In genomic region chr2:86836914-86837695, GRCh38 we compare ENCODE assay signal across 8 cellular contexts. TPM values are rescaled to one million over a fixed set of nuclear protein-coding genes. Genes with fewer than 3 reads are reported as not detected.
DNase-seq lines count a peak whose midpoint lies in the region; ATAC-seq, FAIRE-seq and TF ChIP-seq lines count a peak whose summit lies in the region.
"Not testable (repeated sequence)": the region's sequence is repeated elsewhere in the genome, so short reads cannot be mapped to it uniquely, and the experiment has no call there.

No MANE protein-coding gene starts in this region.

- DNase-seq in GOT3 (lab: John Stamatoyannopoulos, UW) (peak; percentile 27), RCC 7860 (ENCODE audit: low spot score) (peak; percentile 37), body of pancreas (peak; percentile 38 to 73 (median 57)), foreskin keratinocyte (peak; percentile 45 to 74), myocyte (ENCODE audit: low read depth) (peak; percentile 76), uterus (peak; percentile 78 to 86)
- peak; percentile 84 for DNase-seq in activated CD8-positive, alpha-beta memory T cell treated with anti-CD3 and anti-CD28 coated beads for 24 hours
- DNase-seq in stimulated activated CD4-positive, alpha-beta T cell treated with anti-CD3 and anti-CD28 coated beads, Interleukin-2, amount 100 ng/mL, for 24 hours, result peak; percentile 44 to 60

- intact Hi-C loops in body of pancreas (cut with DNase I); uterus (cut with DNase I; ENCODE audit: low total_unique reads): not testable (repeated sequence)

- not testable (repeated sequence) for H3K9me3 ChIP-seq in body of pancreas, uterus

- ATAC-seq in body of pancreas, result peak; percentile 71
- ATAC-seq in foreskin keratinocyte, result peak; percentile 97

- H3K4me1 ChIP-seq in body of pancreas, foreskin keratinocyte, uterus: not testable (repeated sequence)

- H3K4me3 ChIP-seq in body of pancreas, uterus: not testable (repeated sequence)

- not testable (repeated sequence) for H3K36me3 ChIP-seq in body of pancreas (replicated peaks in 1 of 2; ENCODE audit: insufficient read depth in 1 of 2, low read depth in 2 of 2); uterus

- TF ChIP-seq CTCF in body of pancreas (IDR thresholded peaks at IDR 0.05); foreskin keratinocyte (conservative IDR thresholded peaks at IDR 0.05); uterus (IDR thresholded peaks at IDR 0.05): not testable (repeated sequence)

- 44 to 64% methylated on average over 9 to 13 of the region's 19 CpGs for WGBS in body of pancreas, 2 donors

- H3K27me3 ChIP-seq in body of pancreas, foreskin keratinocyte, uterus: not testable (repeated sequence)

- FAIRE-seq in RCC 7860 (lab: Jason Lieb, UNC), result peak; percentile 91

- TF ChIP-seq POLR2A in body of pancreas (IDR thresholded peaks at IDR 0.05); uterus (IDR thresholded peaks at IDR 0.05): not testable (repeated sequence)

- H3K27ac ChIP-seq in body of pancreas, foreskin keratinocyte: not testable (repeated sequence)
- peak overlapping the region; percentile 47 to 52 for H3K27ac ChIP-seq in uterus

RNA-seq across cellular contexts. Expression of gene CD8B, which starts 24.6 kb away (rescaled TPM):
- total RNA-seq in body of pancreas (1 to 10 TPM in 1 of 2 donors, not detected in 1; 5.7 TPM), foreskin keratinocyte (not detected in 2 replicates), myocyte (not detected in 2 replicates), uterus (1 to 10 TPM in 1 of 4 donors, under 1 TPM in 1, not detected in 2; 0.55 to 1.0 TPM)
- not detected in 2 replicates for polyA plus RNA-seq in foreskin keratinocyte
- not detected for polyA plus RNA-seq in myocyte (2012)

RNA-seq across cellular contexts. Expression of gene CD8A, which starts 46.4 kb away (rescaled TPM):
- total RNA-seq in body of pancreas, result 1 to 10 TPM; 1.8 to 2.0 TPM
- 0.07 TPM in 2 replicates for total RNA-seq in foreskin keratinocyte
- polyA plus RNA-seq in foreskin keratinocyte, result 0.04 TPM in 1 of 2 replicates, not detected in the other
- total RNA-seq in myocyte, result not detected in 2 replicates
- not detected for polyA plus RNA-seq in myocyte (2012)
- 10 to 100 TPM in 1 of 4 donors, 1 to 10 TPM in 2, under 1 TPM in 1; 0.07 to 38.5 (median 1.2) TPM for total RNA-seq in uterus

Comparison
In these comparisons a context has a peak if more than half of its experiments do, and no peak if none do; other contexts are left out.
1. DNase-seq: peak in every context shown above with its lines; median percentile 84 in activated CD8-positive, alpha-beta memory T cell treated with anti-CD3 and anti-CD28 coated beads for 24 hours; 82 in uterus; 76 in myocyte; 60 in foreskin keratinocyte; 57 in body of pancreas; 52 in stimulated activated CD4-positive, alpha-beta T cell treated with anti-CD3 and anti-CD28 coated beads, Interleukin-2, amount 100 ng/mL, for 24 hours; 37 in RCC 7860; 27 in GOT3.